Comparison of ENCODE assay signal across 17 cellular contexts in genomic region chr10:17066000-17066399, GRCh38.
DNase-seq lines count a peak whose midpoint lies in the region; ATAC-seq, FAIRE-seq and TF ChIP-seq lines count a peak whose summit lies in the region.
"Had no signal": no experiment of that assay in that cellular context is flagged by ENCODE, and none has a peak within 500 bp of the region (broad histone marks: within the 10 kb centered on the region; RNA-seq: fewer than 3 reads in every experiment).

No MANE protein-coding gene starts in this region.

- CTCF ChIA-PET in SK-N-SH (lab: Yijun Ruan, JAX): no interaction called here

- H3F3A ChIP-seq in SK-N-SH (replicated peaks; ENCODE audit: insufficient read depth): peaks cover 62% of the 10 kb centered on the region

- no peaks in the 10 kb centered on the region for H4K20me1 ChIP-seq in SK-N-SH (ENCODE audit: insufficient read depth)

- H3K9me3 ChIP-seq in MG63 (peaks cover 7% of the 10 kb centered on the region), SK-N-SH (no peaks in the 10 kb centered on the region), uterus (no peaks in the 10 kb centered on the region)
- H3K9me3 ChIP-seq: SJSA1 had no signal

- POLR2A ChIA-PET in SK-N-SH (lab: Yijun Ruan, JAX): no interaction called here

- DNase-seq in MG63 (no peak), SK-N-SH (no peak), dermis blood vessel endothelial cell (peak; percentile 60), urothelium cell line (ENCODE audit: low spot score) (no peak), left cardiac atrium (no peak), NCI-H1417 treated with DMSO at 0.1 percent for 48 hours (lab: John Stamatoyannopoulos, UW) (no peak), uterus (no peak)
- DNase-seq: DMS79 treated with DMSO at 0.1 percent for 48 hours, H7, HFFc6, NCI-H1048, NCI-H1436 treated with DMSO at 0.1 percent for 48 hours, NCI-H2029, NCI-H345, NCI-H524 treated with DMSO at 0.1 percent for 48 hours, PC-9 had no signal

- peaks cover 8% of the 10 kb centered on the region; the same call in 1 of the 2 replicates for H3K79me2 ChIP-seq in SK-N-SH (ENCODE audit: insufficient read depth)

- H3K9me2 ChIP-seq in SK-N-SH: no peaks in the 10 kb centered on the region

- peak overlapping the region; percentile 5; the same call in 1 of the 2 replicates for H3K4me3 ChIP-seq in MG63
- no peak overlapping the region for H3K4me3 ChIP-seq in SK-N-SH (ENCODE audit: low read depth in 2 of 2, low read length in 1 of 2)
- no peak overlapping the region for H3K4me3 ChIP-seq in uterus
- H3K4me3 ChIP-seq: PC-9, SJSA1 had no signal

- H3K9ac ChIP-seq in SK-N-SH: peak overlapping the region; percentile 53; the same call in 1 of the 2 replicates

- no peak for TF ChIP-seq EP300 in SK-N-SH (IDR thresholded peaks at IDR 0.05; ENCODE audit: borderline replicate concordance in 1 of 2, low read depth in 1 of 2, low read length in 1 of 2)

- H3K36me3 ChIP-seq in MG63 (no peaks in the 10 kb centered on the region), SK-N-SH (replicated peaks in 1 of 2; ENCODE audit: control insufficient read depth in 1 of 2, insufficient read depth in 2 of 2, low read length in 1 of 2) (no peaks in the 10 kb centered on the region), uterus (no peaks in the 10 kb centered on the region)
- H3K36me3 ChIP-seq: SJSA1 had no signal

- peak overlapping the region; percentile 50; the same call in 1 of the 2 replicates for H3K4me2 ChIP-seq in SK-N-SH
- H3K4me2 ChIP-seq: PC-9 had no signal

- 15% methylated on average over 1 of the region's 1 CpG for WGBS in SK-N-SH (ENCODE audit: low lambda C conversion rate)

- TF ChIP-seq RAD21 in SK-N-SH (IDR thresholded peaks at IDR 0.05; ENCODE audit: low read length): no peak

- H3K27ac ChIP-seq in SK-N-SH (ENCODE audit: low read depth in 2 of 2, low read length in 1 of 2) (peak overlapping the region in 1 of 2 experiments; percentile 98), uterus (no peak overlapping the region)
- H3K27ac ChIP-seq: PC-9, SJSA1 had no signal

- no peak overlapping the region for H2AFZ ChIP-seq in SK-N-SH (ENCODE audit: low read depth)
- H2AFZ ChIP-seq: PC-9 had no signal

- no peak for TF ChIP-seq CTCF in SK-N-SH (IDR thresholded peaks at IDR 0.05)
- TF ChIP-seq CTCF in uterus (IDR thresholded peaks at IDR 0.05): no peak

- intact Hi-C loops in left cardiac atrium (cut with DNase I): no loop called here
- intact Hi-C loops in uterus (cut with DNase I; ENCODE audit: low total_unique reads): no loop called here

- no peak for ATAC-seq in left cardiac atrium

- H3K4me1 ChIP-seq in SK-N-SH (ENCODE audit: control insufficient read depth in 1 of 2, insufficient read depth in 2 of 2, low read depth in 1 of 2, low read length in 1 of 2) (peaks cover 7 to 67% of the 10 kb centered on the region in 2 experiments), uterus (no peaks in the 10 kb centered on the region)

- FAIRE-seq in urothelium cell line (lab: Jason Lieb, UNC): peak; percentile 20

- TF ChIP-seq POLR2A in uterus (IDR thresholded peaks at IDR 0.05): no peak

- H3K27me3 ChIP-seq in MG63: no peaks in the 10 kb centered on the region
- no peaks in the 10 kb centered on the region for H3K27me3 ChIP-seq in SK-N-SH (ENCODE audit: insufficient read depth)
- no peaks in the 10 kb centered on the region for H3K27me3 ChIP-seq in uterus
- H3K27me3 ChIP-seq: SJSA1 had no signal

TF ChIP-seq in SK-N-SH, 30 proteins besides CTCF, POLR2A, EP300 and RAD21:
- TF ChIP-seq FOSL2 (IDR thresholded peaks at IDR 0.05; ENCODE audit: borderline replicate concordance, low read depth) (peak; percentile 8; the same call in 1 of the 2 replicates), PBX3 (IDR thresholded peaks at IDR 0.05) (no peak), MAX (IDR thresholded peaks at IDR 0.05; ENCODE audit: low read depth) (no peak), JUND (IDR thresholded peaks at IDR 0.05) (no peak; the same call in 1 of the 2 replicates), CHD2 (IDR thresholded peaks at IDR 0.05; ENCODE audit: low read length, partially characterized antibody) (no peak), GATA2 (CRISPR knock-in tag; IDR thresholded peaks at IDR 0.05) (no peak), FOXJ3 (CRISPR knock-in tag; IDR thresholded peaks at IDR 0.05) (no peak), MXI1 (IDR thresholded peaks at IDR 0.05; ENCODE audit: low read depth, low read length) (no peak), ZBTB33 (IDR thresholded peaks at IDR 0.05; ENCODE audit: borderline replicate concordance, low read depth) (no peak)
